In the genomic region with DNA sequence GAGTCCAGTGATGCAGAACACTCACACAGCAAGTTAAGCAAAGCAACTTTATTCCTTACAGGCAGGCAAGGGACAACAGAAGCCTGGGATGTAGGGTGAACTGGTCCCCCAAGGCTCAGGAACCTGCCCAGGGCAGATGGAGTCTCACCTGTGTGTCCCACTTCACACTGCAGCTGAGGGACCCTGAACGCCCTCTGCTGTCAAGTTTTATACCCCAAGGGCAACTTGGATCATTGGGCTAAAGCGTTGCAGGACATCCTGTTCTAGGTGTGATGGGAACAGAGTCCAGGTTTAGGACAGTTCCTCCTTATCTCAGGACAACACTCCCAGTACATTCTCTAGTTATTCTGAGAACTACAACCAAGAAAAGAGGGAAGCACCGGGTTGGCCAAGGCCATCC, we compare ENCODE assay signal across 25 cellular contexts. TPM values are rescaled to one million over a fixed set of nuclear protein-coding genes. Genes with fewer than 3 reads are reported as not detected.
A peak's percentile ranks its signal among the peaks of the same experiment; 100 is the strongest.
DNase-seq lines count a peak whose midpoint lies in the region; ATAC-seq, FAIRE-seq and TF ChIP-seq lines count a peak whose summit lies in the region.
"Had no signal": no experiment of that assay in that cellular context is flagged by ENCODE, and none has a peak within 500 bp of the region (broad histone marks: within the 10 kb centered on the region; RNA-seq: fewer than 3 reads in every experiment).

No MANE protein-coding gene starts in this region.

- in situ Hi-C loops in HepG2 (cut with HindIII; ENCODE audit: extremely low pct_ligation_motif_present, low pct_unique_long_range_greater_than_20kb) = no loop called here

- H4K20me1 ChIP-seq in KMS-11 (ENCODE audit: insufficient read depth) (no peaks in the 10 kb centered on the region), HepG2 (ENCODE audit: insufficient read depth, low read length) (no peaks in the 10 kb centered on the region)

- 100% methylated on average over 3 of the region's 3 CpGs for WGBS in HepG2 (ENCODE audit: low lambda C conversion rate)

- ATAC-seq in HepG2 = peak; percentile 63; the same call in 2 of the 3 replicates
- ATAC-seq: activated T-cell treated with anti-CD3 and anti-CD28 coated beads, Interleukin-2, amount 50 U/mL, for 4 hours; body of pancreas; lower lobe of right lung; naive thymus-derived CD8-positive, alpha-beta T cell; psoas muscle; upper lobe of right lung had no signal

- no peak overlapping the region for H2AFZ ChIP-seq in KMS-11 (ENCODE audit: low read depth)
- no peak overlapping the region for H2AFZ ChIP-seq in HepG2 (ENCODE audit: low read length)

- POLR2A ChIA-PET in HepG2 (lab: Yijun Ruan, JAX) = no interaction called here

- H3K27ac ChIP-seq in KMS-11 (no peak overlapping the region), HepG2 (ENCODE audit: extremely low read length, insufficient read depth, low read length) (no peak overlapping the region)
- H3K27ac ChIP-seq: body of pancreas, lower lobe of right lung, psoas muscle, suprapubic skin, upper lobe of right lung had no signal

- CTCF ChIA-PET in HepG2 (lab: Yijun Ruan, JAX; ENCODE audit: low intra/inter-chr PET ratio, low total read pairs) = no interaction called here

- DNase-seq in GM12864 (ENCODE audit: low read depth) (no peak), HepG2 (ENCODE audit: low spot score) (no peak), hypothalamus (lab: John Stamatoyannopoulos, UW) (no peak), DMS53 (lab: John Stamatoyannopoulos, UW) (no peak), NCI-H1105 (lab: John Stamatoyannopoulos, UW) (no peak)
- DNase-seq: activated CD8-positive, alpha-beta memory T cell treated with anti-CD3 and anti-CD28 coated beads for 24 hours; activated naive CD4-positive, alpha-beta T cell; activated T-cell treated with anti-CD3 and anti-CD28 coated beads, Interleukin-2, amount 50 U/mL, for 4 hours; body of pancreas; cerebellar nuclear complex; glutamatergic neuron; kidney; lower lobe of right lung; naive thymus-derived CD8-positive, alpha-beta T cell; NCI-H1105 treated with DMSO at 0.1 percent for 48 hours; NCI-H1930; NCI-H2227 treated with DMSO at 0.1 percent for 48 hours; NCI-H526 treated with DMSO at 0.1 percent for 48 hours; occipital lobe; psoas muscle; stimulated activated naive CD4-positive, alpha-beta T cell; upper lobe of right lung had no signal

- no peak for TF ChIP-seq POLR2A in HepG2 (IDR thresholded peaks at IDR 0.05; ENCODE audit: insufficient read depth in 1 of 2, low read depth in 2 of 2, low read length in 2 of 2)

- H3K36me3 ChIP-seq in KMS-11 (ENCODE audit: insufficient read depth) (peaks cover 32% of the 10 kb centered on the region; the same call in 1 of the 2 replicates), HepG2 (replicated peaks in 1 of 2; ENCODE audit: control insufficient read depth in 1 of 2, insufficient read depth in 2 of 2, low read length in 2 of 2) (peaks cover 20 to 51% of the 10 kb centered on the region in 2 experiments)

- TF ChIP-seq RAD21 in HepG2 (CRISPR knock-in tag; IDR thresholded peaks at IDR 0.05) = no peak

- no peak overlapping the region for H3K4me3 ChIP-seq in GM12864 (ENCODE audit: low read depth, low read length)
- no peak overlapping the region for H3K4me3 ChIP-seq in KMS-11 (IDR thresholded peaks at IDR 0.05; ENCODE audit: insufficient read depth, low read depth, low read length)
- H3K4me3 ChIP-seq in WI38 (ENCODE audit: low read depth, low read length) = no peak overlapping the region
- H3K4me3 ChIP-seq in HepG2 (replicated peaks in 1 of 3; ENCODE audit: insufficient read depth in 1 of 3, low read depth in 2 of 3, low read length in 3 of 3) = no peak overlapping the region
- H3K4me3 ChIP-seq: body of pancreas, lower lobe of right lung, psoas muscle, suprapubic skin, upper lobe of right lung had no signal

- H3K9ac ChIP-seq in KMS-11 = no peak overlapping the region
- H3K9ac ChIP-seq in HepG2 (ENCODE audit: insufficient read depth, low read depth, low read length) = no peak overlapping the region

- H3K9me3 ChIP-seq in HepG2 (ENCODE audit: low read length) = no peaks in the 10 kb centered on the region
- H3K9me3 ChIP-seq: body of pancreas, lower lobe of right lung, psoas muscle, suprapubic skin, upper lobe of right lung had no signal

- TF ChIP-seq EP300 in HepG2 (IDR thresholded peaks at IDR 0.05; ENCODE audit: low read depth in 2 of 2, low read length in 2 of 2) = no peak
- no peak for TF ChIP-seq EP300 in HepG2 (CRISPR knock-in tag; IDR thresholded peaks at IDR 0.05; ENCODE audit: borderline replicate concordance)

- no peak for FAIRE-seq in HepG2 (lab: Jason Lieb, UNC)
- FAIRE-seq: kidney had no signal

- H3K4me2 ChIP-seq in KMS-11 = no peak overlapping the region
- H3K4me2 ChIP-seq in HepG2 (ENCODE audit: low read depth, low read length) = no peak overlapping the region

- peak; percentile 35 for TF ChIP-seq CTCF in GM12864 (IDR thresholded peaks at IDR 0.05; ENCODE audit: low read depth, low read length, missing control alignments)
- TF ChIP-seq CTCF in KMS-11 (conservative IDR thresholded peaks at IDR 0.05; ENCODE audit: low read depth, low read length) = 0 out of 2 replicates have a peak, but pooled peaks have one; percentile 10
- TF ChIP-seq CTCF in WI38 (IDR thresholded peaks at IDR 0.05; ENCODE audit: low read depth, low read length) = 0 out of 2 replicates have a peak, but pooled peaks have one; percentile 12
- peak; percentile 46 for TF ChIP-seq CTCF in HepG2 (CRISPR knock-in tag; IDR thresholded peaks at IDR 0.05)

- no TSS peak for BruUV-seq in HepG2 (replicated peaks; lab: Mats Ljungman, UMichigan)

- intact Hi-C loops in HepG2 (cut with micrococcal nuclease; ENCODE audit: unreplicated experiment) = no loop called here

- H3K4me1 ChIP-seq in KMS-11 (ENCODE audit: low read depth, poor library complexity, severe bottlenecking) = no peaks in the 10 kb centered on the region
- no peaks in the 10 kb centered on the region for H3K4me1 ChIP-seq in HepG2 (ENCODE audit: insufficient read depth, low read length)
- H3K4me1 ChIP-seq: body of pancreas, lower lobe of right lung, psoas muscle, suprapubic skin, upper lobe of right lung had no signal

- no peaks in the 10 kb centered on the region for H3K79me2 ChIP-seq in KMS-11 (ENCODE audit: insufficient read depth, low read depth)
- no peaks in the 10 kb centered on the region for H3K79me2 ChIP-seq in HepG2 (ENCODE audit: insufficient read depth, low read length)

- H3K27me3 ChIP-seq in KMS-11 (ENCODE audit: insufficient read depth, low read depth) = no peaks in the 10 kb centered on the region
- H3K27me3 ChIP-seq in HepG2 (ENCODE audit: control insufficient read depth in 1 of 2, insufficient read depth in 2 of 2, low read length in 2 of 2) = no peaks in the 10 kb centered on the region
- H3K27me3 ChIP-seq: body of pancreas, suprapubic skin, upper lobe of right lung had no signal

TF ChIP-seq in HepG2, 621 proteins besides CTCF, POLR2A, EP300 and RAD21:
- TF ChIP-seq BHLHE40 (IDR thresholded peaks at IDR 0.05; ENCODE audit: low read length) (no peak), U2AF2 (IDR thresholded peaks at IDR 0.05; ENCODE audit: low read depth, low read length) (no peak), SMC3 (IDR thresholded peaks at IDR 0.05; ENCODE audit: low read length) (peak; percentile 14; the same call in 1 of the 2 replicates), FOXK1 (CRISPR knock-in tag; IDR thresholded peaks at IDR 0.05; ENCODE audit: borderline replicate concordance, low read depth) (no peak), STAG1 (CRISPR knock-in tag; IDR thresholded peaks at IDR 0.05) (peak; percentile 28; the same call in 1 of the 2 replicates)

RNA-seq across cellular contexts. Expression of a gene that starts 49.5 kb away (rescaled TPM):
- 8.0 and 8.1 TPM in 2 replicates for total RNA-seq in HepG2 (2016; rRNA removed; fragmentation: Illumina TruSeq; extraction: Trizol)
- 1.4 and 1.5 TPM in 2 replicates for total RNA-seq in HepG2 (2016; cell fraction: cytosol; rRNA removed; fragmentation: Illumina TruSeq; extraction: Trizol; ENCODE audit: low read depth)
- total RNA-seq in HepG2 (2016; cell fraction: insoluble cytoplasmic fraction; rRNA removed; fragmentation: Illumina TruSeq; extraction: Trizol) = 6.1 and 8.8 TPM in 2 replicates
- 4.5 and 5.4 TPM in 2 replicates for total RNA-seq in HepG2 (2016; cell fraction: membrane; rRNA removed; fragmentation: Illumina TruSeq; extraction: Trizol)
- 6.8 and 7.9 TPM in 2 replicates for total RNA-seq in HepG2 (2016; cell fraction: nucleus; rRNA removed; fragmentation: Illumina TruSeq; extraction: Trizol)
- 3.8 and 4.1 TPM in 2 replicates for polyA plus RNA-seq in HepG2 (2011; rRNA removed)
- 2.1 and 2.5 TPM in 2 replicates for polyA plus RNA-seq in HepG2 (2011; cell fraction: cytosol; rRNA removed)
- 12.0 and 13.8 TPM in 2 replicates for polyA plus RNA-seq in HepG2 (2011; cell fraction: nucleus; rRNA removed)
- polyA plus RNA-seq in HepG2 (2012) = 3.9 and 4.3 TPM in 2 replicates
- polyA plus RNA-seq in HepG2 (2016; cell fraction: cytosol; fragmentation: Illumina TruSeq; extraction: Trizol; ENCODE audit: low read depth) = 0.61 and 0.66 TPM in 2 replicates
- polyA plus RNA-seq in HepG2 (2016; cell fraction: insoluble cytoplasmic fraction; fragmentation: Illumina TruSeq; extraction: Trizol; ENCODE audit: low read depth) = 4.8 and 8.0 TPM in 2 replicates
- 1.5 and 1.8 TPM in 2 replicates for polyA plus RNA-seq in HepG2 (2016; cell fraction: membrane; fragmentation: Illumina TruSeq; extraction: Trizol; ENCODE audit: low read depth)
- 15.0 and 16.0 TPM in 2 replicates for polyA plus RNA-seq in HepG2 (2016; cell fraction: nucleus; fragmentation: Illumina TruSeq; extraction: Trizol; ENCODE audit: insufficient read depth, low read depth)
- polyA minus RNA-seq in HepG2 (2011; rRNA and poly(A)+ RNA removed; ENCODE audit: low replicate concordance) = 11.2 and 15.4 TPM in 2 replicates
- 4.7 and 5.1 TPM in 2 replicates for polyA minus RNA-seq in HepG2 (2011; cell fraction: cytosol; rRNA and poly(A)+ RNA removed)
- 10.4 and 12.0 TPM in 2 replicates for polyA minus RNA-seq in HepG2 (2011; cell fraction: nucleus; rRNA and poly(A)+ RNA removed)
